In the genomic region with DNA sequence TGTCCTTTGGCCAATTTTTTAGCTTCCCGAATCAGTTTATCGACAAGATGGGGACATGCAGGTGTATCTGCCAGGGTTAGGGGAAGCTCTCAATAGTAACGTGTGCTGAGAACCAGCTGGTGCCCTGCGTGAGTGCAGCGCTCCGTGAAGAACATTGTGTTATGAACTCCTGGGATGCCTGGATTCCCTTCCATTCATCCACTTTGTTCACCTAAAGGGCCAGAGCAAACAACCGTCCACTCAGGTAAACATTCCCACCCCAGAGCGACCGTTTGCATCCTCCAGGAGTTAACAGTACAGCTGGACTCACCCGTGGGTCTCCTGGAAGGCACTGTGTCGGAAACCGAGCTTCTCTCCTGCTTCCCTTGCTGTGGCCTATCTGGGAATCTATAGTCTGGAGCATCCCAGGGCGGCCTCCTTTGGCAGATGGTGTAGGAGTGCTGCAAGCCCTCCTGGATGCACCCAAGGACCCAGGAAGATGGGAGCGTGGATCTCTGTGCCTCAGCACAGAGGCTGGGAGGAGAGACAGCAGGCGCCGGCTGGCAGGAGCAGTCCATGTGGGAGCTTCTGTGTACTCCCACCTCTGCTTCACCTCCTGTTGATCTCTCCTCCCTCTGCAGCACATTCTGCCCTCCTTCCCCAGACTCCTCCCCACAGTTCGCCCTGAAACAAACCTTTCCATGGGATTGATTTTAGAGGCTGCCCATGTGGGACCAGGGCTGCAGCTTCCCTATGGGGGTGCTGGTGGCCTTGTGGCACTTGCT, we compare ENCODE assay signal across 26 cellular contexts.
DNase-seq lines count a peak whose midpoint lies in the region; ATAC-seq lines count a peak whose summit lies in the region.
"Had no signal": no experiment of that assay in that cellular context is flagged by ENCODE, and none has a peak within 500 bp of the region (broad histone marks: within the 10 kb centered on the region; RNA-seq: fewer than 3 reads in every experiment).

No MANE protein-coding gene starts in this region.

- DNase-seq in DMS153 (lab: John Stamatoyannopoulos, UW) (peak; percentile 25), DMS153 treated with DMSO at 0.1 percent for 48 hours (lab: John Stamatoyannopoulos, UW; ENCODE audit: unreplicated experiment) (no peak), H7 (peak; percentile 40), NCI-H69 (lab: John Stamatoyannopoulos, UW) (peak; percentile 37), left kidney (ENCODE audit: low read depth, low spot score) (peak; percentile 71), DMS79 (lab: John Stamatoyannopoulos, UW) (no peak), midbrain (lab: John Stamatoyannopoulos, UW) (no peak)
- DNase-seq: activated CD4-positive, alpha-beta T cell treated with anti-CD3 and anti-CD28 coated beads for 36 hours; activated CD8-positive, alpha-beta memory T cell treated with anti-CD3 and anti-CD28 coated beads, Interleukin-2, amount 50 U/mL, for 48 hours; activated CD8-positive, alpha-beta T cell treated with anti-CD3 and anti-CD28 coated beads for 36 hours; activated naive CD4-positive, alpha-beta T cell treated with anti-CD3 and anti-CD28 coated beads for 36 hours; brain microvascular endothelial cell; Calu3; hippocampal formation; KBM-7; left colon; NCI-H1105; NCI-H1930; NCI-H524 treated with DMSO at 0.1 percent for 48 hours; SHP77; small intestine; stimulated activated naive B cell treated with anti-CD40 and anti-IgM and Interleukin-4, amounts not matched to agents 10 μg/mL and 1 μg/mL and 100 μg/mL, for 72 hours; substantia nigra had no signal

- no peaks in the 10 kb centered on the region for H3K36me3 ChIP-seq in H7 (replicated peaks; ENCODE audit: control insufficient read depth, insufficient read depth, low read length)
- H3K36me3 ChIP-seq: brain microvascular endothelial cell, neural progenitor cell, right atrium auricular region had no signal

- H3K27me3 ChIP-seq in H7 (ENCODE audit: control insufficient read depth, insufficient read depth, low read length): no peaks in the 10 kb centered on the region
- H3K27me3 ChIP-seq: brain microvascular endothelial cell, neural progenitor cell, right atrium auricular region had no signal

- ATAC-seq in HG02610 (IDR thresholded peaks at IDR 0.05; ENCODE audit: unreplicated experiment): no peak
- ATAC-seq: activated CD4-positive, alpha-beta T cell treated with anti-CD3 and anti-CD28 coated beads for 36 hours; activated CD8-positive, alpha-beta T cell treated with anti-CD3 and anti-CD28 coated beads for 36 hours; left colon; stimulated activated naive B cell treated with anti-CD40 and anti-IgM and Interleukin-4, amounts not matched to agents 10 μg/mL and 1 μg/mL and 100 μg/mL, for 72 hours had no signal

- no peak overlapping the region for H3K4me3 ChIP-seq in H7 (ENCODE audit: insufficient read depth, low read depth, low read length)
- H3K4me3 ChIP-seq: neural progenitor cell, right atrium auricular region had no signal

Comparison
In these comparisons a context has a peak if more than half of its experiments do, and no peak if none do; other contexts are left out.
1. DNase-seq: peak in DMS153 (single experiment), H7 (single experiment), NCI-H69 (single experiment) and left kidney (single experiment); none in DMS153 treated with DMSO at 0.1 percent for 48 hours (single experiment), DMS79 (single experiment) and midbrain (single experiment).